ENCODE assay signal across 23 cellular contexts in genomic region chr14:98077176-98077575, GRCh38.
"Had no signal": no experiment of that assay in that cellular context is flagged by ENCODE, and none has a peak within 500 bp of the region (broad histone marks: within the 10 kb centered on the region; RNA-seq: fewer than 3 reads in every experiment).

No MANE protein-coding gene starts in this region.

- H3K4me3 ChIP-seq: adrenal gland, hepatocyte, lower lobe of right lung, smooth muscle cell, thoracic aorta, upper lobe of right lung had no signal

- H3K4me1 ChIP-seq: adrenal gland, lower lobe of right lung, parathyroid adenoma, upper lobe of right lung had no signal

- H3K4me1 Mint-ChIP-seq: activated CD4-positive, alpha-beta T cell treated with anti-CD3 and anti-CD28 coated beads, Interleukin-2, amount 10 ng/mL, durations not matched to agents 24 days and 14 days; stimulated activated effector memory CD8-positive, alpha-beta T cell treated with anti-CD3 and anti-CD28 coated beads, Interleukin-12 subunit alpha, Interleukin-12 subunit beta, amount 100 ng/mL, for 72 hours had no signal

- FAIRE-seq: astrocyte, endothelial cell of umbilical vein had no signal

- H2AFZ ChIP-seq: hepatocyte, parathyroid adenoma had no signal

- DNase-seq: activated CD4-positive, alpha-beta T cell treated with anti-CD3 and anti-CD28 coated beads, Interleukin-2, amount 10 ng/mL, durations not matched to agents 24 days and 14 days; activated CD8-positive, alpha-beta T cell treated with anti-CD3 and anti-CD28 coated beads for 36 hours; activated effector memory CD4-positive, alpha-beta T cell treated with anti-CD3 and anti-CD28 coated beads, Interleukin-2, amount 50 U/mL, for 16 hours; activated T-cell treated with anti-CD3 and anti-CD28 coated beads, Interleukin-2, amount 50 U/mL, for 4 hours; adrenal gland; effector memory CD4-positive, alpha-beta T cell; foreskin fibroblast; lower lobe of right lung; natural killer cell; stimulated activated CD4-positive, alpha-beta T cell treated with anti-CD3 and anti-CD28 coated beads, Interleukin-4, amount 100 ng/mL, for 24 hours; T-helper 9 cell; upper lobe of right lung had no signal

- H3K4me3 Mint-ChIP-seq: activated CD4-positive, alpha-beta T cell treated with anti-CD3 and anti-CD28 coated beads, Interleukin-2, amount 10 ng/mL, durations not matched to agents 24 days and 14 days; activated CD8-positive, alpha-beta T cell treated with anti-CD3 and anti-CD28 coated beads for 36 hours; activated T-cell treated with anti-CD3 and anti-CD28 coated beads, Interleukin-2, amount 50 U/mL, for 4 hours; dendritic cell treated with granulocyte-macrophage colony-stimulating factor and Interleukin-4, amounts not matched to agents 40 ng/mL and 50 ng/mL, for 4 days; natural killer cell; stimulated activated effector memory CD8-positive, alpha-beta T cell treated with anti-CD3 and anti-CD28 coated beads, Interleukin-12 subunit alpha, Interleukin-12 subunit beta, amount 100 ng/mL, for 72 hours had no signal

- H3K9me3 ChIP-seq: adrenal gland, lower lobe of right lung, neutrophil, thoracic aorta, upper lobe of right lung had no signal

- H3K36me3 ChIP-seq: adrenal gland, lower lobe of right lung, neutrophil, thoracic aorta, upper lobe of right lung had no signal

- H3K4me2 ChIP-seq: hepatocyte, smooth muscle cell had no signal

- ATAC-seq: activated CD8-positive, alpha-beta T cell treated with anti-CD3 and anti-CD28 coated beads for 36 hours; activated naive CD4-positive, alpha-beta T cell treated with anti-CD3 and anti-CD28 coated beads, Interleukin-2, amount 50 U/mL, for 72 hours; activated T-cell treated with anti-CD3 and anti-CD28 coated beads, Interleukin-2, amount 50 U/mL, for 4 hours; lower lobe of right lung; sciatic nerve; stimulated activated effector memory CD8-positive, alpha-beta T cell treated with anti-CD3 and anti-CD28 coated beads, Interleukin-12 subunit alpha, Interleukin-12 subunit beta, amount 100 ng/mL, for 72 hours; upper lobe of right lung had no signal

- H3K9ac ChIP-seq: parathyroid adenoma had no signal

- H3K27me3 Mint-ChIP-seq: activated CD4-positive, alpha-beta T cell treated with anti-CD3 and anti-CD28 coated beads, Interleukin-2, amount 10 ng/mL, durations not matched to agents 24 days and 14 days; activated CD8-positive, alpha-beta T cell treated with anti-CD3 and anti-CD28 coated beads for 36 hours; dendritic cell treated with granulocyte-macrophage colony-stimulating factor and Interleukin-4, amounts not matched to agents 40 ng/mL and 50 ng/mL, for 4 days had no signal

- H3K9me3 Mint-ChIP-seq: activated CD8-positive, alpha-beta T cell treated with anti-CD3 and anti-CD28 coated beads for 36 hours; activated T-cell treated with anti-CD3 and anti-CD28 coated beads, Interleukin-2, amount 50 U/mL, for 4 hours; dendritic cell treated with granulocyte-macrophage colony-stimulating factor and Interleukin-4, amounts not matched to agents 40 ng/mL and 50 ng/mL, for 4 days; stimulated activated effector memory CD8-positive, alpha-beta T cell treated with anti-CD3 and anti-CD28 coated beads, Interleukin-12 subunit alpha, Interleukin-12 subunit beta, amount 100 ng/mL, for 72 hours had no signal

- H3K27ac Mint-ChIP-seq: activated CD4-positive, alpha-beta T cell treated with anti-CD3 and anti-CD28 coated beads, Interleukin-2, amount 10 ng/mL, durations not matched to agents 24 days and 14 days; activated CD8-positive, alpha-beta T cell treated with anti-CD3 and anti-CD28 coated beads for 36 hours; dendritic cell treated with granulocyte-macrophage colony-stimulating factor and Interleukin-4, amounts not matched to agents 40 ng/mL and 50 ng/mL, for 4 days; natural killer cell; stimulated activated effector memory CD8-positive, alpha-beta T cell treated with anti-CD3 and anti-CD28 coated beads, Interleukin-12 subunit alpha, Interleukin-12 subunit beta, amount 100 ng/mL, for 72 hours had no signal

- H3K79me2 ChIP-seq: hepatocyte, parathyroid adenoma had no signal

- H3K36me3 Mint-ChIP-seq: activated naive CD4-positive, alpha-beta T cell treated with anti-CD3 and anti-CD28 coated beads, Interleukin-2, amount 50 U/mL, for 72 hours; natural killer cell; stimulated activated effector memory CD8-positive, alpha-beta T cell treated with anti-CD3 and anti-CD28 coated beads, Interleukin-12 subunit alpha, Interleukin-12 subunit beta, amount 100 ng/mL, for 72 hours had no signal

- H3K27ac ChIP-seq: adrenal gland, hepatocyte, lower lobe of right lung, neutrophil, parathyroid adenoma, thoracic aorta, upper lobe of right lung had no signal

- H3K27me3 ChIP-seq: adrenal gland, hepatocyte, neutrophil, upper lobe of right lung had no signal
